16 cellular contexts compared by ENCODE assay signal in the genomic region with DNA sequence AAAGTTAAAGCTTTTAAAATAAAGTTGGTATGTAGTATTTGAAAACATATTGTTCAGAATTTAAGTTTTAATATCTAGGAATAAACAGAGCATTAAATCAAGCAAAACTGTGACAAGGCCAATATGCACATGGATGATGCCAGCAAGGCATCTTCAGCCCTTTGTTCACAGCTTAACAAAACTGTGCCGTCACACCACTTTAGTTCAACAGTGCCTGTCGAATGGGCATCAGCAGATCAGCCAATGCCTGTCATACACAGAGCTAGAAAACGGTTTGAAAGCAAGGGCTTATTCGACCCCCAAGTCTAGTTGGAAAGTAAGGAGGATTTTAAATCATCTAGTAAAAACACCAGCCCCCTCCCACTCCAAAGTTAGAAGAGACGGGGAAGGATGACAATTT. TPM values are rescaled to one million over a fixed set of nuclear protein-coding genes. Genes with fewer than 3 reads are reported as not detected.
A peak's percentile ranks its signal among the peaks of the same experiment; 100 is the strongest.
DNase-seq lines count a peak whose midpoint lies in the region; ATAC-seq and TF ChIP-seq lines count a peak whose summit lies in the region.
"Had no signal": no experiment of that assay in that cellular context is flagged by ENCODE, and none has a peak within 500 bp of the region (broad histone marks: within the 10 kb centered on the region; RNA-seq: fewer than 3 reads in every experiment).

No MANE protein-coding gene starts in this region.

- H3K27me3 ChIP-seq in ascending aorta (no peaks in the 10 kb centered on the region), testis (no peaks in the 10 kb centered on the region)

- TF ChIP-seq POLR2A in testis (IDR thresholded peaks at IDR 0.05), result no peak

- TF ChIP-seq CTCF in ascending aorta (IDR thresholded peaks at IDR 0.05), result no peak
- TF ChIP-seq CTCF in neural crest cell (conservative IDR thresholded peaks at IDR 0.05), result no peak
- no peak for TF ChIP-seq CTCF in testis (IDR thresholded peaks at IDR 0.05)

- H3K4me3 Mint-ChIP-seq in neural crest cell, result peak overlapping the region; percentile 66
- H3K4me3 Mint-ChIP-seq: activated CD8-positive, alpha-beta T cell treated with anti-CD3 and anti-CD28 coated beads, Interleukin-2, amount 10 ng/mL, durations not matched to agents 7 days and 5 days; activated naive CD8-positive, alpha-beta T cell treated with anti-CD3 and anti-CD28 coated beads for 36 hours; activated T-cell treated with anti-CD3 and anti-CD28 coated beads, Interleukin-2, amount 50 U/mL, for 72 hours had no signal

- H3K9me3 Mint-ChIP-seq in neural crest cell, result no peaks in the 10 kb centered on the region
- H3K9me3 Mint-ChIP-seq: activated naive CD8-positive, alpha-beta T cell treated with anti-CD3 and anti-CD28 coated beads for 36 hours; activated T-cell treated with anti-CD3 and anti-CD28 coated beads, Interleukin-2, amount 50 U/mL, for 72 hours had no signal

- H3K27me3 Mint-ChIP-seq in neural crest cell (ENCODE audit: low read depth), result no peaks in the 10 kb centered on the region

- intact Hi-C loops in ascending aorta (cut with DNase I), result no loop called here
- intact Hi-C loops in testis (cut with DNase I; ENCODE audit: low total_unique reads), result no loop called here

- H3K27ac ChIP-seq in ascending aorta (peak overlapping the region; percentile 61 to 64), testis (peak overlapping the region; percentile 29 to 99)
- H3K27ac ChIP-seq: VCaP had no signal

- 66 to 70% methylated on average over 5 of the region's 5 CpGs for WGBS in testis, 2 donors

- H3K36me3 ChIP-seq in ascending aorta (no peaks in the 10 kb centered on the region), testis (ENCODE audit: low read depth, missing control alignments) (no peaks in the 10 kb centered on the region)

- DNase-seq in ascending aorta (ENCODE audit: low spot score in 2 of 2), result no peak
- DNase-seq in globus pallidus (ENCODE audit: low spot score), result peak; percentile 79
- no peak for DNase-seq in neural crest cell (ENCODE audit: low read depth, low spot score)
- no peak for DNase-seq in testis
- DNase-seq in NCI-H526 (lab: John Stamatoyannopoulos, UW), result no peak
- DNase-seq in activated CD4-positive, alpha-beta T cell treated with anti-CD3 and anti-CD28 coated beads, Interleukin-2, amount 50 U/mL, for 48 hours, result no peak
- DNase-seq: activated CD8-positive, alpha-beta T cell treated with anti-CD3 and anti-CD28 coated beads, Interleukin-2, amount 10 ng/mL, durations not matched to agents 7 days and 5 days; activated naive CD8-positive, alpha-beta T cell treated with anti-CD3 and anti-CD28 coated beads for 36 hours; activated T-cell treated with anti-CD3 and anti-CD28 coated beads, Interleukin-2, amount 50 U/mL, for 72 hours; GF-D8; NCI-H1694; NCI-H226; retina had no signal

- H3K4me1 ChIP-seq in ascending aorta, result peaks cover 0 to 51% of the 10 kb centered on the region in 2 donors
- H3K4me1 ChIP-seq in testis, result peaks cover 50% of the 10 kb centered on the region

- H3K27ac Mint-ChIP-seq in neural crest cell (ENCODE audit: unreplicated experiment), result peak overlapping the region; percentile 61
- H3K27ac Mint-ChIP-seq: activated CD8-positive, alpha-beta T cell treated with anti-CD3 and anti-CD28 coated beads, Interleukin-2, amount 10 ng/mL, durations not matched to agents 7 days and 5 days; activated naive CD8-positive, alpha-beta T cell treated with anti-CD3 and anti-CD28 coated beads for 36 hours had no signal

- H3K4me3 ChIP-seq in ascending aorta (peak overlapping the region in 1 of 2 donors; percentile 23), testis (no peak overlapping the region)

- ATAC-seq in activated CD4-positive, CD25-positive, alpha-beta regulatory T cell treated with anti-CD3 and anti-CD28 coated beads, Interleukin-2, amount 50 U/mL, for 24 hours, result no peak
- no peak for ATAC-seq in HG03025 (IDR thresholded peaks at IDR 0.05; ENCODE audit: low FRiP score, unreplicated experiment)
- ATAC-seq: activated CD8-positive, alpha-beta T cell treated with anti-CD3 and anti-CD28 coated beads, Interleukin-2, amount 10 ng/mL, durations not matched to agents 7 days and 5 days; activated T-cell treated with anti-CD3 and anti-CD28 coated beads, Interleukin-2, amount 50 U/mL, for 72 hours had no signal

- peaks cover 85% of the 10 kb centered on the region for H3K4me1 Mint-ChIP-seq in neural crest cell

- H3K9me3 ChIP-seq in ascending aorta (no peaks in the 10 kb centered on the region), testis (no peaks in the 10 kb centered on the region)

- peaks cover 9% of the 10 kb centered on the region for H3K36me3 Mint-ChIP-seq in neural crest cell (ENCODE audit: low read depth)

RNA-seq across cellular contexts. Expression of a gene that starts 16.7 kb away (rescaled TPM):
- 74.6 TPM for total RNA-seq in ascending aorta
- 192 and 200 TPM in 2 replicates for total RNA-seq in neural crest cell
- 10 to 100 TPM; 87.8 to 96.4 TPM for total RNA-seq in testis
- polyA plus RNA-seq in testis (ENCODE audit: insufficient read depth, low read depth, low replicate concordance), result 38.7 TPM
